ENCODE assay signal across 19 cellular contexts in genomic region chr20:61662226-61662945, GRCh38.
DNase-seq lines count a peak whose midpoint lies in the region; ATAC-seq and TF ChIP-seq lines count a peak whose summit lies in the region.
"Had no signal": no experiment of that assay in that cellular context is flagged by ENCODE, and none has a peak within 500 bp of the region (broad histone marks: within the 10 kb centered on the region; RNA-seq: fewer than 3 reads in every experiment).

No MANE protein-coding gene starts in this region.

- no peak overlapping the region for H3K27ac Mint-ChIP-seq in MCF 10A (ENCODE audit: low read depth, unreplicated experiment)
- H3K27ac Mint-ChIP-seq in CD4-positive, alpha-beta T cell = no peak overlapping the region
- H3K27ac Mint-ChIP-seq in T-helper 17 cell = no peak overlapping the region
- H3K27ac Mint-ChIP-seq: activated naive CD4-positive, alpha-beta T cell treated with anti-CD3 and anti-CD28 coated beads, Interleukin-2, amount 50 U/mL, for 24 hours; CD4-positive, CD25-positive, alpha-beta regulatory T cell; natural killer cell treated with Interleukin-12 subunit alpha and Interleukin-12 subunit beta and Interleukin-15 and Interleukin-18, amount 100 ng/mL, for 72 hours had no signal

- BruUV-seq in MCF 10A (replicated peaks; lab: Mats Ljungman, UMichigan) = no TSS peak
- BruUV-seq in mammary epithelial cell (replicated peaks; lab: Mats Ljungman, UMichigan) = no TSS peak

- intact Hi-C loops in MCF 10A (cut with micrococcal nuclease) = loop anchor here (5.0 kb wide), 1 partner anchor 475 kb away; no protein-coding TSS in a partner anchor
- intact Hi-C loops in mammary epithelial cell (cut with micrococcal nuclease) = no loop called here
- intact Hi-C loops in spleen (cut with DNase I; ENCODE audit: low total_unique reads) = no loop called here
- intact Hi-C loops in CD4-positive, alpha-beta T cell (cut with DNase I, micrococcal nuclease) = no loop called here

- POLR2A ChIA-PET in MCF 10A (lab: Yijun Ruan, JAX) = no interaction called here
- POLR2A ChIA-PET in CD4-positive, alpha-beta T cell (lab: Charles Lee) = no interaction called here

- H3K27me3 Mint-ChIP-seq in MCF 10A (ENCODE audit: insufficient read depth, unreplicated experiment) (no peaks in the 10 kb centered on the region), T-helper 17 cell (peaks cover 5% of the 10 kb centered on the region)
- H3K27me3 Mint-ChIP-seq in CD4-positive, alpha-beta T cell = no peaks in the 10 kb centered on the region
- H3K27me3 Mint-ChIP-seq: activated naive CD4-positive, alpha-beta T cell treated with anti-CD3 and anti-CD28 coated beads, Interleukin-2, amount 50 U/mL, for 24 hours; CD4-positive, CD25-positive, alpha-beta regulatory T cell; natural killer cell treated with Interleukin-12 subunit alpha and Interleukin-12 subunit beta and Interleukin-15 and Interleukin-18, amount 100 ng/mL, for 72 hours had no signal

- H3K27me3 ChIP-seq in mammary epithelial cell (ENCODE audit: insufficient read depth, low read length) (no peaks in the 10 kb centered on the region), WERI-Rb-1 (ENCODE audit: insufficient read depth, low read depth, severe bottlenecking) (peaks cover 95% of the 10 kb centered on the region), iPS DF 6.9 (ENCODE audit: control insufficient read depth, insufficient read depth, low read length) (no peaks in the 10 kb centered on the region), spleen (replicated peaks in 1 of 7) (peaks cover 0 to 1% (median 0%) of the 10 kb centered on the region in 7 donors)
- H3K27me3 ChIP-seq in CD4-positive, alpha-beta T cell (ENCODE audit: control insufficient read depth, insufficient read depth, low read length) = no peaks in the 10 kb centered on the region

- no peak overlapping the region for H3K4me3 ChIP-seq in mammary epithelial cell (replicated peaks in 1 of 3; ENCODE audit: insufficient read depth in 1 of 3, low read depth in 2 of 3, low read length in 3 of 3)
- no peak overlapping the region for H3K4me3 ChIP-seq in WERI-Rb-1 (ENCODE audit: low read depth, low read length)
- no peak overlapping the region for H3K4me3 ChIP-seq in iPS DF 6.9 (ENCODE audit: low read length)
- H3K4me3 ChIP-seq in spleen = no peak overlapping the region
- H3K4me3 ChIP-seq: prostate gland, smooth muscle cell had no signal

- H3K36me3 ChIP-seq in mammary epithelial cell (ENCODE audit: insufficient read depth, low read length) = no peaks in the 10 kb centered on the region
- no peaks in the 10 kb centered on the region for H3K36me3 ChIP-seq in WERI-Rb-1
- no peaks in the 10 kb centered on the region for H3K36me3 ChIP-seq in iPS DF 6.9 (ENCODE audit: control insufficient read depth, insufficient read depth, low read length)
- H3K36me3 ChIP-seq in spleen = no peaks in the 10 kb centered on the region
- H3K36me3 ChIP-seq: prostate gland had no signal

- H3K4me1 ChIP-seq in mammary epithelial cell (ENCODE audit: insufficient read depth, low read length) (no peaks in the 10 kb centered on the region), iPS DF 6.9 (ENCODE audit: control insufficient read depth, insufficient read depth, low read length) (no peaks in the 10 kb centered on the region; the same call in 1 of the 2 replicates), spleen (peaks cover 0 to 8% (median 3%) of the 10 kb centered on the region in 6 donors)
- H3K4me1 ChIP-seq: prostate gland had no signal

- H3K4me1 Mint-ChIP-seq in MCF 10A (ENCODE audit: insufficient read depth, unreplicated experiment) = no peaks in the 10 kb centered on the region
- H3K4me1 Mint-ChIP-seq in CD4-positive, alpha-beta T cell (ENCODE audit: low read depth) = no peaks in the 10 kb centered on the region
- peaks cover 2% of the 10 kb centered on the region for H3K4me1 Mint-ChIP-seq in T-helper 17 cell
- H3K4me1 Mint-ChIP-seq: activated naive CD4-positive, alpha-beta T cell treated with anti-CD3 and anti-CD28 coated beads, Interleukin-2, amount 50 U/mL, for 24 hours; CD4-positive, CD25-positive, alpha-beta regulatory T cell had no signal

- H3K36me3 Mint-ChIP-seq in MCF 10A (ENCODE audit: insufficient read depth, unreplicated experiment) = peaks cover 6% of the 10 kb centered on the region
- H3K36me3 Mint-ChIP-seq in CD4-positive, alpha-beta T cell (ENCODE audit: low read depth) = no peaks in the 10 kb centered on the region
- H3K36me3 Mint-ChIP-seq in T-helper 17 cell (ENCODE audit: low read depth) = no peaks in the 10 kb centered on the region
- H3K36me3 Mint-ChIP-seq: activated naive CD4-positive, alpha-beta T cell treated with anti-CD3 and anti-CD28 coated beads, Interleukin-2, amount 50 U/mL, for 24 hours; CD4-positive, CD25-positive, alpha-beta regulatory T cell; natural killer cell treated with Interleukin-12 subunit alpha and Interleukin-12 subunit beta and Interleukin-15 and Interleukin-18, amount 100 ng/mL, for 72 hours had no signal

- no peaks in the 10 kb centered on the region for H3K79me2 ChIP-seq in mammary epithelial cell (ENCODE audit: insufficient read depth, low read length)

- TF ChIP-seq POLR2A in spleen (IDR thresholded peaks at IDR 0.05) = no peak

- dilution Hi-C loops in mammary epithelial cell (cut with HindIII; ENCODE audit: low sequenced_read_pairs) = no loop called here

- WGBS in mammary epithelial cell (ENCODE audit: low coverage, missing lambda C conversion rate) = 93% methylated on average over 26 of the region's 32 CpGs
- no CpG with 5 or more reads among the region's 32 CpGs for WGBS in iPS DF 6.9 (ENCODE audit: insufficient coverage, insufficient read length)
- WGBS in spleen, 5 donors = 69 to 93% (median 83%) methylated on average over 21 to 32 of the region's 32 CpGs

- no peak for ATAC-seq in CD4-positive, alpha-beta T cell (ENCODE audit: poor library complexity)
- no peak for ATAC-seq in T-helper 17 cell

- no peak overlapping the region for H3K9ac ChIP-seq in mammary epithelial cell (ENCODE audit: insufficient read depth, low read length)

- no peaks in the 10 kb centered on the region for H4K20me1 ChIP-seq in mammary epithelial cell (ENCODE audit: insufficient read depth, low read length)

- no peak overlapping the region for H2AFZ ChIP-seq in mammary epithelial cell (ENCODE audit: low read depth, low read length)

- H3K9me3 ChIP-seq in mammary epithelial cell (replicated peaks; ENCODE audit: insufficient read depth, low read length) (no peaks in the 10 kb centered on the region), WERI-Rb-1 (ENCODE audit: severe bottlenecking) (no peaks in the 10 kb centered on the region), iPS DF 6.9 (ENCODE audit: control insufficient read depth, insufficient read depth, low read length) (no peaks in the 10 kb centered on the region), spleen (peaks cover 0 to 10% (median 0%) of the 10 kb centered on the region in 8 donors), T-helper 17 cell (ENCODE audit: control insufficient read depth, low read length, poor library complexity, severe bottlenecking) (no peaks in the 10 kb centered on the region)
- H3K9me3 ChIP-seq in CD4-positive, alpha-beta T cell (ENCODE audit: control insufficient read depth, low read length) = no peaks in the 10 kb centered on the region
- H3K9me3 ChIP-seq: prostate gland had no signal

- H3K4me2 ChIP-seq in mammary epithelial cell (ENCODE audit: insufficient read depth, low read depth, low read length) = no peak overlapping the region
- H3K4me2 ChIP-seq: smooth muscle cell had no signal

- in situ Hi-C loops in mammary epithelial cell (cut with MboI; ENCODE audit: low sequenced_read_pairs in 2 of 2) = no loop called here

- H3K27ac ChIP-seq in mammary epithelial cell (ENCODE audit: insufficient read depth, low read depth, low read length) (no peak overlapping the region), WERI-Rb-1 (no peak overlapping the region), iPS DF 6.9 (ENCODE audit: low read length) (no peak overlapping the region), spleen (no peak overlapping the region)
- H3K27ac ChIP-seq in CD4-positive, alpha-beta T cell (ENCODE audit: low read depth, low read length) = no peak overlapping the region
- H3K27ac ChIP-seq: prostate gland had no signal

- no peaks in the 10 kb centered on the region for H3K9me3 Mint-ChIP-seq in MCF 10A (ENCODE audit: unreplicated experiment)
- H3K9me3 Mint-ChIP-seq in CD4-positive, alpha-beta T cell = no peaks in the 10 kb centered on the region
- H3K9me3 Mint-ChIP-seq: activated naive CD4-positive, alpha-beta T cell treated with anti-CD3 and anti-CD28 coated beads, Interleukin-2, amount 50 U/mL, for 24 hours; natural killer cell treated with Interleukin-12 subunit alpha and Interleukin-12 subunit beta and Interleukin-15 and Interleukin-18, amount 100 ng/mL, for 72 hours had no signal

- CTCF ChIA-PET in MCF 10A (lab: Yijun Ruan, JAX) = interaction anchor here (0.7 kb wide), 1 partner anchor 465 kb away, joined by 3 read pairs; no protein-coding TSS in a partner anchor
- CTCF ChIA-PET in mammary epithelial cell (lab: Charles Lee; ENCODE audit: low non-redundant PET) = no interaction called here
- CTCF ChIA-PET in CD4-positive, alpha-beta T cell (lab: Charles Lee) = no interaction called here

- TF ChIP-seq CTCF in MCF 10A (IDR thresholded peaks at IDR 0.05; ENCODE audit: unreplicated experiment) (peak; percentile 8), mammary epithelial cell (conservative IDR thresholded peaks at IDR 0.05 in 1 of 2, IDR thresholded peaks at IDR 0.05 in 1 of 2; ENCODE audit: extremely low read depth in 1 of 2, insufficient read depth in 1 of 2, low read depth in 1 of 2, low read length in 2 of 2) (no peak), WERI-Rb-1 (IDR thresholded peaks at IDR 0.05; ENCODE audit: low read depth, low read length) (0 out of 2 replicates have a peak, but pooled peaks have one; percentile 7), spleen (IDR thresholded peaks at IDR 0.05 in 8 of 11, conservative IDR thresholded peaks at IDR 0.05 in 3 of 11) (no peak)
- no peak for TF ChIP-seq CTCF in CD4-positive, alpha-beta T cell (IDR thresholded peaks at IDR 0.05)

- H3K4me3 Mint-ChIP-seq in MCF 10A (ENCODE audit: unreplicated experiment) (no peak overlapping the region), T-helper 17 cell (no peak overlapping the region)
- no peak overlapping the region for H3K4me3 Mint-ChIP-seq in CD4-positive, alpha-beta T cell
- H3K4me3 Mint-ChIP-seq: activated naive CD4-positive, alpha-beta T cell treated with anti-CD3 and anti-CD28 coated beads, Interleukin-2, amount 50 U/mL, for 24 hours; CD4-positive, CD25-positive, alpha-beta regulatory T cell; natural killer cell treated with Interleukin-12 subunit alpha and Interleukin-12 subunit beta and Interleukin-15 and Interleukin-18, amount 100 ng/mL, for 72 hours had no signal

- no peak for DNase-seq in MCF 10A (ENCODE audit: unreplicated experiment)
- DNase-seq in mammary epithelial cell = no peak
- no peak for DNase-seq in WERI-Rb-1
- peak; percentile 16 for DNase-seq in iPS DF 6.9 (ENCODE audit: low read depth, low spot score)
- DNase-seq in spleen = peak; percentile 41
- DNase-seq in CD4-positive, alpha-beta T cell = no peak
- no peak for DNase-seq in DMS79 (lab: John Stamatoyannopoulos, UW)
- DNase-seq in T-helper 17 cell = no peak
- DNase-seq: activated CD4-positive, CD25-positive, alpha-beta regulatory T cell treated with anti-CD3 and anti-CD28 coated beads, Interleukin-2, amount 50 U/mL, for 72 hours; activated T-cell treated with anti-CD3 and anti-CD28 coated beads, Interleukin-2, amount 50 U/mL, for 48 hours; CD4-positive, CD25-positive, alpha-beta regulatory T cell; mesenchymal stem cell; NCI-H82; stimulated activated CD4-positive, alpha-beta T cell treated with anti-CD3 and anti-CD28 coated beads, Interleukin-4, amount 100 ng/mL, for 4 hours; T-helper 9 cell had no signal

Comparison
In these comparisons a context has a peak if more than half of its experiments do, and no peak if none do; other contexts are left out.
1. CTCF ChIP-seq: peak in MCF 10A (single experiment) and WERI-Rb-1 (single experiment); none in mammary epithelial cell (0 of 2), spleen (0 of 11) and CD4-positive, alpha-beta T cell (single experiment).
2. DNase-seq: peak in iPS DF 6.9 (single experiment) and spleen (single experiment); none in MCF 10A (single experiment), mammary epithelial cell (single experiment), WERI-Rb-1 (single experiment), CD4-positive, alpha-beta T cell (0 of 10), DMS79 (single experiment) and T-helper 17 cell (0 of 3).